1 cellular context compared by ENCODE assay signal in genomic region chr11:70111269-70112016, GRCh38.
TF ChIP-seq lines count a peak whose summit lies in the region.

No MANE protein-coding gene starts in this region.

TF ChIP-seq in HEK293, 187 proteins besides CTCF, POLR2A, EP300 and RAD21 (continued from another document and continues in another):
- TF ChIP-seq, protein P1, sequence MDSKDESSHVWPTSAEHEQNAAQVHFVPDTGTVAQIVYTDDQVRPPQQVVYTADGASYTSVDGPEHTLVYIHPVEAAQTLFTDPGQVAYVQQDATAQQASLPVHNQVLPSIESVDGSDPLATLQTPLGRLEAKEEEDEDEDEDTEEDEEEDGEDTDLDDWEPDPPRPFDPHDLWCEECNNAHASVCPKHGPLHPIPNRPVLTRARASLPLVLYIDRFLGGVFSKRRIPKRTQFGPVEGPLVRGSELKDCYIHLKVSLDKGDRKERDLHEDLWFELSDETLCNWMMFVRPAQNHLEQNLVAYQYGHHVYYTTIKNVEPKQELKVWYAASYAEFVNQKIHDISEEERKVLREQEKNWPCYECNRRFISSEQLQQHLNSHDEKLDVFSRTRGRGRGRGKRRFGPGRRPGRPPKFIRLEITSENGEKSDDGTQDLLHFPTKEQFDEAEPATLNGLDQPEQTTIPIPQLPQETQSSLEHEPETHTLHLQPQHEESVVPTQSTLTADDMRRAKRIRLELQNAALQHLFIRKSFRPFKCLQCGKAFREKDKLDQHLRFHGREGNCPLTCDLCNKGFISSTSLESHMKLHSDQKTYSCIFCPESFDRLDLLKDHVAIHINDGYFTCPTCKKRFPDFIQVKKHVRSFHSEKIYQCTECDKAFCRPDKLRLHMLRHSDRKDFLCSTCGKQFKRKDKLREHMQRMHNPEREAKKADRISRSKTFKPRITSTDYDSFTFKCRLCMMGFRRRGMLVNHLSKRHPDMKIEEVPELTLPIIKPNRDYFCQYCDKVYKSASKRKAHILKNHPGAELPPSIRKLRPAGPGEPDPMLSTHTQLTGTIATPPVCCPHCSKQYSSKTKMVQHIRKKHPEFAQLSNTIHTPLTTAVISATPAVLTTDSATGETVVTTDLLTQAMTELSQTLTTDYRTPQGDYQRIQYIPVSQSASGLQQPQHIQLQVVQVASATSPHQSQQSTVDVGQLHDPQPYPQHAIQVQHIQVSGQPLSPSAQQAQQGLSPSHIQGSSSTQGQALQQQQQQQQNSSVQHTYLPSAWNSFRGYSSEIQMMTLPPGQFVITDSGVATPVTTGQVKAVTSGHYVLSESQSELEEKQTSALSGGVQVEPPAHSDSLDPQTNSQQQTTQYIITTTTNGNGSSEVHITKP (tag by site-specific recombination; IDR thresholded peaks at IDR 0.05), result no peak
- TF ChIP-seq, protein P2, sequence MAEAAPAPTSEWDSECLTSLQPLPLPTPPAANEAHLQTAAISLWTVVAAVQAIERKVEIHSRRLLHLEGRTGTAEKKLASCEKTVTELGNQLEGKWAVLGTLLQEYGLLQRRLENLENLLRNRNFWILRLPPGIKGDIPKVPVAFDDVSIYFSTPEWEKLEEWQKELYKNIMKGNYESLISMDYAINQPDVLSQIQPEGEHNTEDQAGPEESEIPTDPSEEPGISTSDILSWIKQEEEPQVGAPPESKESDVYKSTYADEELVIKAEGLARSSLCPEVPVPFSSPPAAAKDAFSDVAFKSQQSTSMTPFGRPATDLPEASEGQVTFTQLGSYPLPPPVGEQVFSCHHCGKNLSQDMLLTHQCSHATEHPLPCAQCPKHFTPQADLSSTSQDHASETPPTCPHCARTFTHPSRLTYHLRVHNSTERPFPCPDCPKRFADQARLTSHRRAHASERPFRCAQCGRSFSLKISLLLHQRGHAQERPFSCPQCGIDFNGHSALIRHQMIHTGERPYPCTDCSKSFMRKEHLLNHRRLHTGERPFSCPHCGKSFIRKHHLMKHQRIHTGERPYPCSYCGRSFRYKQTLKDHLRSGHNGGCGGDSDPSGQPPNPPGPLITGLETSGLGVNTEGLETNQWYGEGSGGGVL (tag by site-specific recombination; IDR thresholded peaks at IDR 0.05), result no peak
- no peak for TF ChIP-seq ZNF175 (tag by site-specific recombination; IDR thresholded peaks at IDR 0.05)
- TF ChIP-seq ZNF266 (tag by site-specific recombination; IDR thresholded peaks at IDR 0.05; ENCODE audit: low read depth), result no peak
- TF ChIP-seq ZNF623 (tag by site-specific recombination; IDR thresholded peaks at IDR 0.05), result no peak
- no peak for TF ChIP-seq AEBP2 (tag by site-specific recombination; IDR thresholded peaks at IDR 0.05; ENCODE audit: borderline replicate concordance)
- no peak for TF ChIP-seq ZNF112 (tag by site-specific recombination; IDR thresholded peaks at IDR 0.05)
- TF ChIP-seq ZSCAN23 (tag by site-specific recombination; IDR thresholded peaks at IDR 0.05), result no peak
- TF ChIP-seq, protein P3, sequence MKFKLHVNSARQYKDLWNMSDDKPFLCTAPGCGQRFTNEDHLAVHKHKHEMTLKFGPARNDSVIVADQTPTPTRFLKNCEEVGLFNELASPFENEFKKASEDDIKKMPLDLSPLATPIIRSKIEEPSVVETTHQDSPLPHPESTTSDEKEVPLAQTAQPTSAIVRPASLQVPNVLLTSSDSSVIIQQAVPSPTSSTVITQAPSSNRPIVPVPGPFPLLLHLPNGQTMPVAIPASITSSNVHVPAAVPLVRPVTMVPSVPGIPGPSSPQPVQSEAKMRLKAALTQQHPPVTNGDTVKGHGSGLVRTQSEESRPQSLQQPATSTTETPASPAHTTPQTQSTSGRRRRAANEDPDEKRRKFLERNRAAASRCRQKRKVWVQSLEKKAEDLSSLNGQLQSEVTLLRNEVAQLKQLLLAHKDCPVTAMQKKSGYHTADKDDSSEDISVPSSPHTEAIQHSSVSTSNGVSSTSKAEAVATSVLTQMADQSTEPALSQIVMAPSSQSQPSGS (tag by site-specific recombination; IDR thresholded peaks at IDR 0.05; ENCODE audit: low read depth), result no peak
- TF ChIP-seq ZNF776 (tag by site-specific recombination; IDR thresholded peaks at IDR 0.05; ENCODE audit: borderline replicate concordance), result no peak
- TF ChIP-seq ZNF560 (tag by site-specific recombination; IDR thresholded peaks at IDR 0.05; ENCODE audit: borderline replicate concordance), result no peak
- TF ChIP-seq ZNF184 (tag by site-specific recombination; IDR thresholded peaks at IDR 0.05), result no peak
- no peak for TF ChIP-seq ZNF121 (tag by site-specific recombination; IDR thresholded peaks at IDR 0.05)
- no peak; the same call in 1 of the 2 replicates for TF ChIP-seq ZBTB20 (tag by site-specific recombination; IDR thresholded peaks at IDR 0.05)
- TF ChIP-seq HOXA7 (CRISPR knock-in tag; IDR thresholded peaks at IDR 0.05; ENCODE audit: borderline replicate concordance), result no peak
- TF ChIP-seq MZF1 (tag by site-specific recombination; IDR thresholded peaks at IDR 0.05; ENCODE audit: borderline replicate concordance), result no peak
- TF ChIP-seq, protein P4, sequence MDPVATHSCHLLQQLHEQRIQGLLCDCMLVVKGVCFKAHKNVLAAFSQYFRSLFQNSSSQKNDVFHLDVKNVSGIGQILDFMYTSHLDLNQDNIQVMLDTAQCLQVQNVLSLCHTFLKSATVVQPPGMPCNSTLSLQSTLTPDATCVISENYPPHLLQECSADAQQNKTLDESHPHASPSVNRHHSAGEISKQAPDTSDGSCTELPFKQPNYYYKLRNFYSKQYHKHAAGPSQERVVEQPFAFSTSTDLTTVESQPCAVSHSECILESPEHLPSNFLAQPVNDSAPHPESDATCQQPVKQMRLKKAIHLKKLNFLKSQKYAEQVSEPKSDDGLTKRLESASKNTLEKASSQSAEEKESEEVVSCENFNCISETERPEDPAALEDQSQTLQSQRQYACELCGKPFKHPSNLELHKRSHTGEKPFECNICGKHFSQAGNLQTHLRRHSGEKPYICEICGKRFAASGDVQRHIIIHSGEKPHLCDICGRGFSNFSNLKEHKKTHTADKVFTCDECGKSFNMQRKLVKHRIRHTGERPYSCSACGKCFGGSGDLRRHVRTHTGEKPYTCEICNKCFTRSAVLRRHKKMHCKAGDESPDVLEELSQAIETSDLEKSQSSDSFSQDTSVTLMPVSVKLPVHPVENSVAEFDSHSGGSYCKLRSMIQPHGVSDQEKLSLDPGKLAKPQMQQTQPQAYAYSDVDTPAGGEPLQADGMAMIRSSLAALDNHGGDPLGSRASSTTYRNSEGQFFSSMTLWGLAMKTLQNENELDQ (tag by site-specific recombination; IDR thresholded peaks at IDR 0.05; ENCODE audit: low read depth), result no peak
- TF ChIP-seq, protein P5, sequence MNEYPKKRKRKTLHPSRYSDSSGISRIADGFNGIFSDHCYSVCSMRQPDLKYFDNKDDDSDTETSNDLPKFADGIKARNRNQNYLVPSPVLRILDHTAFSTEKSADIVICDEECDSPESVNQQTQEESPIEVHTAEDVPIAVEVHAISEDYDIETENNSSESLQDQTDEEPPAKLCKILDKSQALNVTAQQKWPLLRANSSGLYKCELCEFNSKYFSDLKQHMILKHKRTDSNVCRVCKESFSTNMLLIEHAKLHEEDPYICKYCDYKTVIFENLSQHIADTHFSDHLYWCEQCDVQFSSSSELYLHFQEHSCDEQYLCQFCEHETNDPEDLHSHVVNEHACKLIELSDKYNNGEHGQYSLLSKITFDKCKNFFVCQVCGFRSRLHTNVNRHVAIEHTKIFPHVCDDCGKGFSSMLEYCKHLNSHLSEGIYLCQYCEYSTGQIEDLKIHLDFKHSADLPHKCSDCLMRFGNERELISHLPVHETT (tag by site-specific recombination; IDR thresholded peaks at IDR 0.05), result 0 out of 2 replicates have a peak, but pooled peaks have one; percentile 25
- TF ChIP-seq ZNF747 (tag by site-specific recombination; IDR thresholded peaks at IDR 0.05), result no peak
- TF ChIP-seq ZNF571 (tag by site-specific recombination; IDR thresholded peaks at IDR 0.05), result no peak
- TF ChIP-seq, protein P6, sequence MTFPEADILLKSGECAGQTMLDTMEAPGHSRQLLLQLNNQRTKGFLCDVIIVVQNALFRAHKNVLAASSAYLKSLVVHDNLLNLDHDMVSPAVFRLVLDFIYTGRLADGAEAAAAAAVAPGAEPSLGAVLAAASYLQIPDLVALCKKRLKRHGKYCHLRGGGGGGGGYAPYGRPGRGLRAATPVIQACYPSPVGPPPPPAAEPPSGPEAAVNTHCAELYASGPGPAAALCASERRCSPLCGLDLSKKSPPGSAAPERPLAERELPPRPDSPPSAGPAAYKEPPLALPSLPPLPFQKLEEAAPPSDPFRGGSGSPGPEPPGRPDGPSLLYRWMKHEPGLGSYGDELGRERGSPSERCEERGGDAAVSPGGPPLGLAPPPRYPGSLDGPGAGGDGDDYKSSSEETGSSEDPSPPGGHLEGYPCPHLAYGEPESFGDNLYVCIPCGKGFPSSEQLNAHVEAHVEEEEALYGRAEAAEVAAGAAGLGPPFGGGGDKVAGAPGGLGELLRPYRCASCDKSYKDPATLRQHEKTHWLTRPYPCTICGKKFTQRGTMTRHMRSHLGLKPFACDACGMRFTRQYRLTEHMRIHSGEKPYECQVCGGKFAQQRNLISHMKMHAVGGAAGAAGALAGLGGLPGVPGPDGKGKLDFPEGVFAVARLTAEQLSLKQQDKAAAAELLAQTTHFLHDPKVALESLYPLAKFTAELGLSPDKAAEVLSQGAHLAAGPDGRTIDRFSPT (tag by site-specific recombination; IDR thresholded peaks at IDR 0.05), result peak; percentile 24; the same call in 1 of the 2 replicates
- TF ChIP-seq ZNF830 (tag by site-specific recombination; IDR thresholded peaks at IDR 0.05; ENCODE audit: low read depth), result no peak
- no peak for TF ChIP-seq ZNF548 (tag by site-specific recombination; IDR thresholded peaks at IDR 0.05)
- TF ChIP-seq HOXD13 (CRISPR knock-in tag; IDR thresholded peaks at IDR 0.05; ENCODE audit: borderline replicate concordance), result no peak
- TF ChIP-seq WT1 (tag by site-specific recombination; IDR thresholded peaks at IDR 0.05), result peak; percentile 83
- TF ChIP-seq ZNF777 (tag by site-specific recombination; IDR thresholded peaks at IDR 0.05; ENCODE audit: borderline replicate concordance), result no peak
- TF ChIP-seq ZBTB6 (tag by site-specific recombination; IDR thresholded peaks at IDR 0.05), result no peak
- no peak for TF ChIP-seq ZNF544 (tag by site-specific recombination; IDR thresholded peaks at IDR 0.05)
- TF ChIP-seq PRDM4 (tag by site-specific recombination; IDR thresholded peaks at IDR 0.05), result no peak
- no peak for TF ChIP-seq ZNF10 (tag by site-specific recombination; IDR thresholded peaks at IDR 0.05)
- no peak for TF ChIP-seq ZNF433 (tag by site-specific recombination; IDR thresholded peaks at IDR 0.05; ENCODE audit: low read depth)
- TF ChIP-seq ZFP3 (tag by site-specific recombination; IDR thresholded peaks at IDR 0.05; ENCODE audit: low read depth), result no peak
- TF ChIP-seq ZNF610 (tag by site-specific recombination; IDR thresholded peaks at IDR 0.05; ENCODE audit: borderline replicate concordance), result no peak
- TF ChIP-seq BCL11B (tag by site-specific recombination; IDR thresholded peaks at IDR 0.05; ENCODE audit: low read depth), result no peak
- TF ChIP-seq KLF9 (tag by site-specific recombination; IDR thresholded peaks at IDR 0.05; ENCODE audit: low read depth), result peak; percentile 63
- no peak for TF ChIP-seq IKZF3 (tag by site-specific recombination; IDR thresholded peaks at IDR 0.05)
- TF ChIP-seq ZNF146 (tag by site-specific recombination; IDR thresholded peaks at IDR 0.05), result no peak
- no peak for TF ChIP-seq ZNF654 (tag by site-specific recombination; IDR thresholded peaks at IDR 0.05; ENCODE audit: low read depth)
- no peak for TF ChIP-seq ZNF302 (tag by site-specific recombination; IDR thresholded peaks at IDR 0.05; ENCODE audit: low read depth)
- TF ChIP-seq ZNF473 (tag by site-specific recombination; IDR thresholded peaks at IDR 0.05), result no peak
- TF ChIP-seq ZNF354C (tag by site-specific recombination; IDR thresholded peaks at IDR 0.05; ENCODE audit: borderline replicate concordance, low read depth), result no peak
- no peak for TF ChIP-seq ZNF211 (tag by site-specific recombination; IDR thresholded peaks at IDR 0.05; ENCODE audit: low read depth)
- TF ChIP-seq, protein P7, sequence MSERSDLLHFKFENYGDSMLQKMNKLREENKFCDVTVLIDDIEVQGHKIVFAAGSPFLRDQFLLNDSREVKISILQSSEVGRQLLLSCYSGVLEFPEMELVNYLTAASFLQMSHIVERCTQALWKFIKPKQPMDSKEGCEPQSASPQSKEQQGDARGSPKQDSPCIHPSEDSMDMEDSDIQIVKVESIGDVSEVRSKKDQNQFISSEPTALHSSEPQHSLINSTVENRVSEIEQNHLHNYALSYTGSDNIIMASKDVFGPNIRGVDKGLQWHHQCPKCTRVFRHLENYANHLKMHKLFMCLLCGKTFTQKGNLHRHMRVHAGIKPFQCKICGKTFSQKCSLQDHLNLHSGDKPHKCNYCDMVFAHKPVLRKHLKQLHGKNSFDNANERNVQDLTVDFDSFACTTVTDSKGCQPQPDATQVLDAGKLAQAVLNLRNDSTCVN (tag by site-specific recombination; optimal IDR thresholded peaks at IDR 0.05), result no peak
- TF ChIP-seq ZNF530 (tag by site-specific recombination; IDR thresholded peaks at IDR 0.05; ENCODE audit: low read depth), result no peak
